ENCODE assay signal across 38 cellular contexts in genomic region chr20:58467572-58468330, GRCh38. TPM values are rescaled to one million over a fixed set of nuclear protein-coding genes. Genes with fewer than 3 reads are reported as not detected.
DNase-seq lines count a peak whose midpoint lies in the region; ATAC-seq, FAIRE-seq and TF ChIP-seq lines count a peak whose summit lies in the region.
"Had no signal": no experiment of that assay in that cellular context is flagged by ENCODE, and none has a peak within 500 bp of the region (broad histone marks: within the 10 kb centered on the region; RNA-seq: fewer than 3 reads in every experiment).

No MANE protein-coding gene starts in this region.

- FAIRE-seq in HepG2 (lab: Jason Lieb, UNC), result no peak
- FAIRE-seq: bronchial epithelial cell, GM18507, H54, pancreas, small intestine had no signal

- BruUV-seq in HepG2 (replicated peaks; lab: Mats Ljungman, UMichigan), result no TSS peak

- no peak overlapping the region for H3K9ac ChIP-seq in HepG2 (ENCODE audit: insufficient read depth, low read depth, low read length)

- H3K4me3 ChIP-seq in HepG2 (replicated peaks in 1 of 3; ENCODE audit: insufficient read depth in 1 of 3, low read depth in 2 of 3, low read length in 3 of 3) (no peak overlapping the region), ascending aorta (no peak overlapping the region)
- H3K4me3 ChIP-seq: hepatocyte, mucosa of descending colon, pancreas, stomach, thyroid gland had no signal

- H4K20me1 ChIP-seq in HepG2 (ENCODE audit: insufficient read depth, low read length), result no peaks in the 10 kb centered on the region; the same call in 1 of the 2 replicates

- ATAC-seq in SK-N-SH treated with all-trans-retinoic acid at 6 μM for 48 hours (peak; percentile 12; the same call in 1 of the 3 replicates), HepG2 (peak; percentile 36), HG02763 (IDR thresholded peaks at IDR 0.05; ENCODE audit: unreplicated experiment) (no peak)
- ATAC-seq: activated CD8-positive, alpha-beta T cell treated with anti-CD3 and anti-CD28 coated beads for 36 hours; left cardiac atrium; mucosa of descending colon; pancreas; PC-3 had no signal

- no peaks in the 10 kb centered on the region for H3K9me3 Mint-ChIP-seq in type B pancreatic cell
- H3K9me3 Mint-ChIP-seq: activated CD8-positive, alpha-beta T cell treated with anti-CD3 and anti-CD28 coated beads for 36 hours; activated T-helper 2 cell treated with anti-CD3 and anti-CD28 coated beads, Interferon-gamma antibody, Interleukin-2, Interleukin-4, amounts not matched to agents 10 μg/mL and 5 μg/mL and 100 μg/mL, durations not matched to agents 14 hours and 24 hours and 36 hours; CD4-positive, alpha-beta T cell; natural killer cell treated with Interleukin-12 subunit alpha and Interleukin-12 subunit beta and Interleukin-15 and Interleukin-18, amount 100 ng/mL, for 72 hours had no signal

- no peak overlapping the region for H3K27ac Mint-ChIP-seq in type B pancreatic cell
- H3K27ac Mint-ChIP-seq: activated CD8-positive, alpha-beta T cell treated with anti-CD3 and anti-CD28 coated beads for 36 hours; activated T-helper 2 cell treated with anti-CD3 and anti-CD28 coated beads, Interferon-gamma antibody, Interleukin-2, Interleukin-4, amounts not matched to agents 10 μg/mL and 5 μg/mL and 100 μg/mL, durations not matched to agents 14 hours and 24 hours and 36 hours; CD4-positive, alpha-beta T cell; natural killer cell treated with Interleukin-12 subunit alpha and Interleukin-12 subunit beta and Interleukin-15 and Interleukin-18, amount 100 ng/mL, for 72 hours had no signal

- TF ChIP-seq POLR2A in HepG2 (IDR thresholded peaks at IDR 0.05; ENCODE audit: insufficient read depth in 1 of 2, low read depth in 2 of 2, low read length in 2 of 2), result no peak

- H3K36me3 ChIP-seq in HepG2 (replicated peaks in 1 of 2; ENCODE audit: control insufficient read depth in 1 of 2, insufficient read depth in 2 of 2, low read length in 2 of 2), result no peaks in the 10 kb centered on the region
- H3K36me3 ChIP-seq in ascending aorta, result peaks cover 0 to 3% of the 10 kb centered on the region in 2 donors
- H3K36me3 ChIP-seq: pancreas, stomach, thyroid gland had no signal

- DNase-seq in SKM-1 treated with dmso at 0.1 percent for 144 hours (lab: John Stamatoyannopoulos, UW; ENCODE audit: unreplicated experiment) (peak; percentile 14), SKM-1 (lab: John Stamatoyannopoulos, UW; ENCODE audit: unreplicated experiment) (no peak), HepG2 (ENCODE audit: low spot score) (no peak), type B pancreatic cell (ENCODE audit: extremely low spot score, unreplicated experiment) (peak; percentile 42), ascending aorta (ENCODE audit: low spot score in 2 of 2) (no peak)
- DNase-seq in activated CD4-positive, alpha-beta T cell treated with anti-CD3 and anti-CD28 coated beads, Interleukin-2, amount 50 U/mL, for 48 hours, result no peak
- DNase-seq: activated CD8-positive, alpha-beta memory T cell treated with anti-CD3 and anti-CD28 coated beads, Interleukin-2, amount 50 U/mL, for 48 hours; activated CD8-positive, alpha-beta T cell treated with anti-CD3 and anti-CD28 coated beads for 36 hours; activated naive CD4-positive, alpha-beta T cell treated with anti-CD3 and anti-CD28 coated beads, Interleukin-2, amount 50 U/mL, for 16 hours; AML-193; amniotic stem cell; CD4-positive, alpha-beta T cell; effector CD4-positive, alpha-beta T cell; left cardiac atrium; mammary epithelial cell; mucosa of descending colon; NCI-H1092; NCI-H187; NCI-H2171 treated with DMSO at 0.1 percent for 48 hours; NCI-H524; NK-92 treated with Interleukin-12 subunit alpha and Interleukin-12 subunit beta, amount 100 ng/mL, for 24 hours; pancreas; PC-3; retina; small intestine; stomach had no signal

- no peak overlapping the region for H3K4me2 ChIP-seq in HepG2 (ENCODE audit: low read depth, low read length)
- H3K4me2 ChIP-seq: hepatocyte had no signal

- H3K4me3 Mint-ChIP-seq in type B pancreatic cell, result no peak overlapping the region
- H3K4me3 Mint-ChIP-seq: activated CD8-positive, alpha-beta T cell treated with anti-CD3 and anti-CD28 coated beads for 36 hours; CD4-positive, alpha-beta T cell; natural killer cell treated with Interleukin-12 subunit alpha and Interleukin-12 subunit beta and Interleukin-15 and Interleukin-18, amount 100 ng/mL, for 72 hours had no signal

- CTCF ChIA-PET in HepG2 (lab: Yijun Ruan, JAX; ENCODE audit: low intra/inter-chr PET ratio, low total read pairs), result no interaction called here

- H3K36me3 Mint-ChIP-seq in type B pancreatic cell, result no peaks in the 10 kb centered on the region
- H3K36me3 Mint-ChIP-seq: natural killer cell treated with Interleukin-12 subunit alpha and Interleukin-12 subunit beta and Interleukin-15 and Interleukin-18, amount 100 ng/mL, for 72 hours had no signal

- no peaks in the 10 kb centered on the region for H3K27me3 Mint-ChIP-seq in type B pancreatic cell
- H3K27me3 Mint-ChIP-seq: activated CD8-positive, alpha-beta T cell treated with anti-CD3 and anti-CD28 coated beads for 36 hours had no signal

- 49% methylated on average over 23 of the region's 23 CpGs for WGBS in HepG2 (ENCODE audit: low lambda C conversion rate)

- no peaks in the 10 kb centered on the region for H3K4me1 ChIP-seq in HepG2 (ENCODE audit: insufficient read depth, low read length)
- no peaks in the 10 kb centered on the region for H3K4me1 ChIP-seq in ascending aorta
- H3K4me1 ChIP-seq: pancreas, thyroid gland had no signal

- no peak for TF ChIP-seq CTCF in HepG2 (CRISPR knock-in tag; IDR thresholded peaks at IDR 0.05)
- no peak for TF ChIP-seq CTCF in type B pancreatic cell (conservative IDR thresholded peaks at IDR 0.05)
- TF ChIP-seq CTCF in ascending aorta (IDR thresholded peaks at IDR 0.05), result no peak

- no peak for TF ChIP-seq RAD21 in HepG2 (CRISPR knock-in tag; IDR thresholded peaks at IDR 0.05)

- no peak overlapping the region for H2AFZ ChIP-seq in HepG2 (ENCODE audit: low read length)
- H2AFZ ChIP-seq: hepatocyte had no signal

- H3K9me3 ChIP-seq in HepG2 (ENCODE audit: low read length), result no peaks in the 10 kb centered on the region
- H3K9me3 ChIP-seq in ascending aorta, result no peaks in the 10 kb centered on the region
- H3K9me3 ChIP-seq: mucosa of descending colon, pancreas, stomach, thyroid gland had no signal

- in situ Hi-C loops in HepG2 (cut with HindIII; ENCODE audit: extremely low pct_ligation_motif_present, low pct_unique_long_range_greater_than_20kb), result no loop called here

- no peaks in the 10 kb centered on the region for H3K79me2 ChIP-seq in HepG2 (ENCODE audit: insufficient read depth, low read length)
- H3K79me2 ChIP-seq: hepatocyte had no signal

- peaks cover 25% of the 10 kb centered on the region for H3K4me1 Mint-ChIP-seq in type B pancreatic cell (ENCODE audit: unreplicated experiment)

- POLR2A ChIA-PET in HepG2 (lab: Yijun Ruan, JAX), result no interaction called here

- intact Hi-C loops in HepG2 (cut with micrococcal nuclease; ENCODE audit: unreplicated experiment), result no loop called here
- intact Hi-C loops in ascending aorta (cut with DNase I), result no loop called here

- TF ChIP-seq EP300 in HepG2 (IDR thresholded peaks at IDR 0.05; ENCODE audit: low read depth in 2 of 2, low read length in 2 of 2) (no peak), HepG2 (CRISPR knock-in tag; IDR thresholded peaks at IDR 0.05; ENCODE audit: borderline replicate concordance) (no peak)

- H3K27me3 ChIP-seq in HepG2 (ENCODE audit: control insufficient read depth in 1 of 2, insufficient read depth in 2 of 2, low read length in 2 of 2) (peaks cover 0 to 29% of the 10 kb centered on the region in 2 experiments; a peak in 4 of 5 replicates), ascending aorta (no peaks in the 10 kb centered on the region)
- H3K27me3 ChIP-seq: hepatocyte, pancreas, thyroid gland had no signal

- H3K27ac ChIP-seq in HepG2 (ENCODE audit: extremely low read length, insufficient read depth, low read length) (no peak overlapping the region), ascending aorta (no peak overlapping the region)
- H3K27ac ChIP-seq: epithelial cell of prostate, hepatocyte, pancreas, stomach, thyroid gland had no signal

TF ChIP-seq in SK-N-SH treated with all-trans-retinoic acid at 6 μM for 48 hours, 23 proteins besides CTCF, POLR2A, EP300 and RAD21 (continues in another document):
- no peak for TF ChIP-seq ZNF565 (CRISPR knock-in tag; conservative IDR thresholded peaks at IDR 0.05; ENCODE audit: low read depth)

RNA-seq across cellular contexts. Expression of gene APCDD1L, which starts 47.4 kb away (rescaled TPM):
- total RNA-seq in HepG2 (2016; rRNA removed; fragmentation: Illumina TruSeq; extraction: Trizol) (not detected in 2 replicates), type B pancreatic cell (ENCODE audit: low replicate concordance) (0.26 and 0.53 TPM in 2 replicates), ascending aorta (2.1 TPM)
- not detected in 2 replicates for total RNA-seq in HepG2 (2016; cell fraction: cytosol; rRNA removed; fragmentation: Illumina TruSeq; extraction: Trizol; ENCODE audit: low read depth)
- total RNA-seq in HepG2 (2016; cell fraction: insoluble cytoplasmic fraction; rRNA removed; fragmentation: Illumina TruSeq; extraction: Trizol), result not detected in 2 replicates
- total RNA-seq in HepG2 (2016; cell fraction: membrane; rRNA removed; fragmentation: Illumina TruSeq; extraction: Trizol), result not detected in 2 replicates
- total RNA-seq in HepG2 (2016; cell fraction: nucleus; rRNA removed; fragmentation: Illumina TruSeq; extraction: Trizol), result not detected in 2 replicates
- polyA plus RNA-seq in HepG2 (2011; rRNA removed), result not detected in 2 replicates
- polyA plus RNA-seq in HepG2 (2011; cell fraction: cytosol; rRNA removed), result not detected in 2 replicates
- not detected in 2 replicates for polyA plus RNA-seq in HepG2 (2011; cell fraction: nucleus; rRNA removed)
- not detected in 2 replicates for polyA plus RNA-seq in HepG2 (2012)
- not detected in 2 replicates for polyA plus RNA-seq in HepG2 (2016; cell fraction: cytosol; fragmentation: Illumina TruSeq; extraction: Trizol; ENCODE audit: low read depth)
- not detected in 2 replicates for polyA plus RNA-seq in HepG2 (2016; cell fraction: insoluble cytoplasmic fraction; fragmentation: Illumina TruSeq; extraction: Trizol; ENCODE audit: low read depth)
- not detected in 2 replicates for polyA plus RNA-seq in HepG2 (2016; cell fraction: membrane; fragmentation: Illumina TruSeq; extraction: Trizol; ENCODE audit: low read depth)
- not detected in 2 replicates for polyA plus RNA-seq in HepG2 (2016; cell fraction: nucleus; fragmentation: Illumina TruSeq; extraction: Trizol; ENCODE audit: insufficient read depth, low read depth)
- 0.09 TPM in 1 of 2 replicates, not detected in the other for polyA minus RNA-seq in HepG2 (2011; rRNA and poly(A)+ RNA removed; ENCODE audit: low replicate concordance)
- not detected in 2 replicates for polyA minus RNA-seq in HepG2 (2011; cell fraction: cytosol; rRNA and poly(A)+ RNA removed)
- not detected in 2 replicates for polyA minus RNA-seq in HepG2 (2011; cell fraction: nucleus; rRNA and poly(A)+ RNA removed)
- total RNA-seq: A673; activated CD8-positive, alpha-beta T cell treated with anti-CD3 and anti-CD28 coated beads for 36 hours; activated T-helper 2 cell treated with anti-CD3 and anti-CD28 coated beads, Interferon-gamma antibody, Interleukin-2, Interleukin-4, amounts not matched to agents 10 μg/mL and 5 μg/mL and 100 μg/mL, durations not matched to agents 14 hours and 24 hours and 36 hours; CD4-positive, alpha-beta T cell; natural killer cell treated with Interleukin-12 subunit alpha and Interleukin-12 subunit beta and Interleukin-15 and Interleukin-18, amount 100 ng/mL, for 72 hours; T-helper 2 cell treated with Interferon-gamma antibody and Interleukin-4, amounts not matched to agents 100 ng/mL and 5 ng/mL, for 36 hours had no signal
- polyA plus RNA-seq: hepatocyte had no signal

Comparison
In these comparisons a context has a peak if more than half of its experiments do, and no peak if none do; other contexts are left out.
1. DNase-seq: peak in SKM-1 treated with dmso at 0.1 percent for 144 hours (single experiment) and type B pancreatic cell (single experiment); none in SKM-1 (single experiment), HepG2 (single experiment), activated CD4-positive, alpha-beta T cell treated with anti-CD3 and anti-CD28 coated beads, Interleukin-2, amount 50 U/mL, for 48 hours (0 of 2) and ascending aorta (0 of 2).